Comparison of ENCODE assay signal across 11 cellular contexts in genomic region chr21:46066843-46067331, GRCh38. TPM values are rescaled to one million over a fixed set of nuclear protein-coding genes. Genes with fewer than 3 reads are reported as not detected.
DNase-seq lines count a peak whose midpoint lies in the region; ATAC-seq and TF ChIP-seq lines count a peak whose summit lies in the region.
"Had no signal": no experiment of that assay in that cellular context is flagged by ENCODE, and none has a peak within 500 bp of the region (broad histone marks: within the 10 kb centered on the region; RNA-seq: fewer than 3 reads in every experiment).

No MANE protein-coding gene starts in this region.

- no peaks in the 10 kb centered on the region for H3K79me1 ChIP-seq in mesenchymal stem cell (replicated peaks; ENCODE audit: low read length, poor library complexity, severe bottlenecking)

- H3K14ac ChIP-seq in mesenchymal stem cell (ENCODE audit: low read length in 2 of 2) = peak overlapping the region in 1 of 2 experiments; percentile 76

- peak overlapping the region; percentile 74 for H4K8ac ChIP-seq in mesenchymal stem cell (ENCODE audit: low read length)

- peak; percentile 69 for DNase-seq in endodermal cell
- no peak for DNase-seq in mesenchymal stem cell
- no peak for DNase-seq in central memory CD4-positive, alpha-beta T cell
- no peak for DNase-seq in effector memory CD4-positive, alpha-beta T cell
- no peak for DNase-seq in NCI-H524 (lab: John Stamatoyannopoulos, UW)
- DNase-seq: WERI-Rb-1 had no signal

- no peak for TF ChIP-seq CTCF in HEK293 (tag by site-specific recombination; IDR thresholded peaks at IDR 0.05)
- no peak for TF ChIP-seq CTCF in endodermal cell (conservative IDR thresholded peaks at IDR 0.05)

- H2BK120ac ChIP-seq in mesenchymal stem cell (ENCODE audit: low read depth, low read length) = no peak overlapping the region

- H3K4me1 ChIP-seq in HEK293 (ENCODE audit: control insufficient read depth, insufficient read depth, low read length) (no peaks in the 10 kb centered on the region), endodermal cell (ENCODE audit: control insufficient read depth, insufficient read depth, low read length) (no peaks in the 10 kb centered on the region), mesenchymal stem cell (ENCODE audit: control insufficient read depth, insufficient read depth, low read depth, low read length) (peaks cover 18% of the 10 kb centered on the region), stomach smooth muscle (ENCODE audit: control insufficient read depth, insufficient read depth, low read length) (peaks cover 40% of the 10 kb centered on the region)
- H3K4me1 ChIP-seq in effector memory CD4-positive, alpha-beta T cell (ENCODE audit: control insufficient read depth, insufficient read depth, low read length, poor library complexity, severe bottlenecking) = no peaks in the 10 kb centered on the region
- H3K4me1 ChIP-seq: Caco-2 had no signal

- CTCF ChIA-PET in HEK293 (lab: Yijun Ruan, JAX) = interaction anchor here (0.5 to 0.7 kb wide), 3 partner anchors 71 to 929 kb away, joined by 3 to 4 read pairs (median 3); no protein-coding TSS in a partner anchor

- 76% methylated on average over 11 to 20 of the region's 20 CpGs for WGBS in endodermal cell (ENCODE audit: insufficient coverage in 1 of 2, insufficient read length in 1 of 2), 2 experiments
- WGBS in mesenchymal stem cell = 69% methylated on average over 20 of the region's 20 CpGs

- peak overlapping the region; percentile 19 for H4K91ac ChIP-seq in mesenchymal stem cell (ENCODE audit: low read length)

- peak overlapping the region; percentile 75 to 85 for H2BK12ac ChIP-seq in mesenchymal stem cell (ENCODE audit: low read length in 2 of 2)

- H2BK15ac ChIP-seq in mesenchymal stem cell (ENCODE audit: low read depth, poor library complexity, severe bottlenecking) = peak overlapping the region; percentile 53

- no peak overlapping the region for H3K9ac ChIP-seq in endodermal cell (ENCODE audit: extremely low read depth, low read length, poor library complexity, severe bottlenecking)
- peak overlapping the region; percentile 96 for H3K9ac ChIP-seq in mesenchymal stem cell (ENCODE audit: low read length)
- H3K9ac ChIP-seq in stomach smooth muscle (ENCODE audit: low read length in 2 of 2) = peak overlapping the region; percentile 20 to 58

- POLR2A ChIA-PET in HEK293 (lab: Yijun Ruan, JAX) = no interaction called here

- H3K27ac Mint-ChIP-seq in endodermal cell = no peak overlapping the region
- H3K27ac Mint-ChIP-seq: activated naive CD4-positive, alpha-beta T cell treated with anti-CD3 and anti-CD28 coated beads, Interleukin-2, amount 50 U/mL, for 24 hours had no signal

- H3K4me3 ChIP-seq in HEK293 (ENCODE audit: low read depth, low read length) (no peak overlapping the region), endodermal cell (ENCODE audit: low read length) (no peak overlapping the region), mesenchymal stem cell (ENCODE audit: insufficient read depth in 1 of 2, low read depth in 1 of 2, low read length in 2 of 2) (peak overlapping the region in 1 of 2 experiments; percentile 45), stomach smooth muscle (ENCODE audit: low read length in 2 of 2) (peak overlapping the region in 1 of 2 donors; percentile 52)
- H3K4me3 ChIP-seq in effector memory CD4-positive, alpha-beta T cell (ENCODE audit: insufficient read depth, low read depth, low read length, poor library complexity, severe bottlenecking) = no peak overlapping the region

- no peak overlapping the region for H3K23ac ChIP-seq in mesenchymal stem cell (ENCODE audit: low read length in 2 of 2)

- H3K27ac ChIP-seq in HEK293 (ENCODE audit: extremely low read depth, low read depth, low read length) = no peak overlapping the region
- no peak overlapping the region for H3K27ac ChIP-seq in endodermal cell (ENCODE audit: low read depth, low read length)
- H3K27ac ChIP-seq in mesenchymal stem cell (ENCODE audit: low read length, poor library complexity, severe bottlenecking) = no peak overlapping the region
- peak overlapping the region; percentile 84 for H3K27ac ChIP-seq in stomach smooth muscle (ENCODE audit: low read length)
- H3K27ac ChIP-seq in effector memory CD4-positive, alpha-beta T cell (ENCODE audit: insufficient read depth, low read length, poor library complexity, severe bottlenecking) = no peak overlapping the region
- H3K27ac ChIP-seq: WERI-Rb-1 had no signal

- H3K4me2 ChIP-seq in mesenchymal stem cell (ENCODE audit: low read length, poor library complexity, severe bottlenecking) = no peak overlapping the region

- H3K36me3 ChIP-seq in HEK293 (ENCODE audit: control insufficient read depth in 2 of 2, insufficient read depth in 1 of 2, low read length in 2 of 2) (no peaks in the 10 kb centered on the region), endodermal cell (ENCODE audit: control insufficient read depth, insufficient read depth, low read length) (no peaks in the 10 kb centered on the region), mesenchymal stem cell (ENCODE audit: control insufficient read depth in 1 of 2, insufficient read depth in 2 of 2, low read depth in 1 of 2, low read length in 2 of 2) (peaks cover 0 to 6% of the 10 kb centered on the region in 2 experiments), stomach smooth muscle (ENCODE audit: control insufficient read depth in 2 of 2, insufficient read depth in 2 of 2, low read length in 2 of 2) (no peaks in the 10 kb centered on the region)
- no peaks in the 10 kb centered on the region for H3K36me3 ChIP-seq in effector memory CD4-positive, alpha-beta T cell (ENCODE audit: control insufficient read depth, insufficient read depth, low read length)
- H3K36me3 ChIP-seq: WERI-Rb-1 had no signal

- H2BK5ac ChIP-seq in mesenchymal stem cell (ENCODE audit: low read depth, low read length, poor library complexity, severe bottlenecking) = no peak overlapping the region

- H3K9me3 Mint-ChIP-seq in endodermal cell = peaks cover 19% of the 10 kb centered on the region
- H3K9me3 Mint-ChIP-seq: activated naive CD4-positive, alpha-beta T cell treated with anti-CD3 and anti-CD28 coated beads, Interleukin-2, amount 50 U/mL, for 24 hours had no signal

- no peaks in the 10 kb centered on the region for H3K36me3 Mint-ChIP-seq in endodermal cell (ENCODE audit: low read depth)
- H3K36me3 Mint-ChIP-seq: activated naive CD4-positive, alpha-beta T cell treated with anti-CD3 and anti-CD28 coated beads, Interleukin-2, amount 50 U/mL, for 24 hours had no signal

- no peaks in the 10 kb centered on the region for H3K9me3 ChIP-seq in HEK293 (ENCODE audit: control insufficient read depth, insufficient read depth, low read depth, low read length)
- peaks cover 17% of the 10 kb centered on the region for H3K9me3 ChIP-seq in endodermal cell (ENCODE audit: control insufficient read depth, low read length)
- H3K9me3 ChIP-seq in mesenchymal stem cell (ENCODE audit: control insufficient read depth, low read length) = peaks cover 9% of the 10 kb centered on the region
- peaks cover 0 to 13% of the 10 kb centered on the region in 2 donors for H3K9me3 ChIP-seq in stomach smooth muscle (ENCODE audit: control insufficient read depth in 2 of 2, low read length in 2 of 2)
- no peaks in the 10 kb centered on the region for H3K9me3 ChIP-seq in effector memory CD4-positive, alpha-beta T cell (ENCODE audit: control insufficient read depth, low read length)

- no peaks in the 10 kb centered on the region for H3K27me3 Mint-ChIP-seq in endodermal cell (ENCODE audit: insufficient read depth)

- H3K4me1 Mint-ChIP-seq in endodermal cell = peaks cover 6% of the 10 kb centered on the region

- H3K4me3 Mint-ChIP-seq in endodermal cell = no peak overlapping the region
- H3K4me3 Mint-ChIP-seq: activated naive CD4-positive, alpha-beta T cell treated with anti-CD3 and anti-CD28 coated beads, Interleukin-2, amount 50 U/mL, for 24 hours had no signal

- ATAC-seq in HG03342 (IDR thresholded peaks at IDR 0.05; ENCODE audit: unreplicated experiment) = no peak

- H2AK5ac ChIP-seq in mesenchymal stem cell (ENCODE audit: low read length, severe bottlenecking) = no peak overlapping the region

- peak overlapping the region; percentile 60 to 92 for H3K18ac ChIP-seq in mesenchymal stem cell (ENCODE audit: low read depth in 1 of 2, low read length in 2 of 2)

- H3K27me3 ChIP-seq in endodermal cell (ENCODE audit: control insufficient read depth, insufficient read depth, low read length, poor library complexity, severe bottlenecking) (no peaks in the 10 kb centered on the region), mesenchymal stem cell (ENCODE audit: control insufficient read depth in 1 of 2, insufficient read depth in 1 of 2, low read length in 2 of 2) (no peaks in the 10 kb centered on the region), stomach smooth muscle (ENCODE audit: control insufficient read depth in 1 of 2, insufficient read depth in 2 of 2, low read length in 2 of 2) (no peaks in the 10 kb centered on the region)
- peaks cover 9% of the 10 kb centered on the region for H3K27me3 ChIP-seq in effector memory CD4-positive, alpha-beta T cell (replicated peaks; ENCODE audit: control insufficient read depth, insufficient read depth, low read length, poor library complexity, severe bottlenecking)

- H2AFZ ChIP-seq in mesenchymal stem cell (ENCODE audit: low read depth, low read length) = no peak overlapping the region

- H3K4ac ChIP-seq in mesenchymal stem cell (ENCODE audit: low read depth in 1 of 2, low read length in 2 of 2) = peak overlapping the region; percentile 37 to 66

TF ChIP-seq in HEK293, 187 proteins besides CTCF, POLR2A, EP300 and RAD21 (continues in another document):
- 0 out of 2 replicates have a peak, but pooled peaks have one; percentile 29 for TF ChIP-seq KLF1 (tag by site-specific recombination; IDR thresholded peaks at IDR 0.05)
- TF ChIP-seq ZNF785 (tag by site-specific recombination; IDR thresholded peaks at IDR 0.05) = no peak
- TF ChIP-seq OSR2 (tag by site-specific recombination; IDR thresholded peaks at IDR 0.05) = no peak

RNA-seq across cellular contexts. Expression of gene COL6A2, which starts 31.0 kb away (rescaled TPM):
- total RNA-seq in endodermal cell = 100 to 1,000 TPM; 259 to 377 TPM
- 117 TPM for polyA plus RNA-seq in endodermal cell (2013, experiment 1 of 2)
- polyA plus RNA-seq in endodermal cell (2013, experiment 2 of 2) = 114 TPM
- 1,409 TPM for polyA plus RNA-seq in mesenchymal stem cell (2013, experiment 1 of 2)
- 1,389 TPM for polyA plus RNA-seq in mesenchymal stem cell (2013, experiment 2 of 2)
